ENCODE assay signal across 1 cellular context in the genomic region with DNA sequence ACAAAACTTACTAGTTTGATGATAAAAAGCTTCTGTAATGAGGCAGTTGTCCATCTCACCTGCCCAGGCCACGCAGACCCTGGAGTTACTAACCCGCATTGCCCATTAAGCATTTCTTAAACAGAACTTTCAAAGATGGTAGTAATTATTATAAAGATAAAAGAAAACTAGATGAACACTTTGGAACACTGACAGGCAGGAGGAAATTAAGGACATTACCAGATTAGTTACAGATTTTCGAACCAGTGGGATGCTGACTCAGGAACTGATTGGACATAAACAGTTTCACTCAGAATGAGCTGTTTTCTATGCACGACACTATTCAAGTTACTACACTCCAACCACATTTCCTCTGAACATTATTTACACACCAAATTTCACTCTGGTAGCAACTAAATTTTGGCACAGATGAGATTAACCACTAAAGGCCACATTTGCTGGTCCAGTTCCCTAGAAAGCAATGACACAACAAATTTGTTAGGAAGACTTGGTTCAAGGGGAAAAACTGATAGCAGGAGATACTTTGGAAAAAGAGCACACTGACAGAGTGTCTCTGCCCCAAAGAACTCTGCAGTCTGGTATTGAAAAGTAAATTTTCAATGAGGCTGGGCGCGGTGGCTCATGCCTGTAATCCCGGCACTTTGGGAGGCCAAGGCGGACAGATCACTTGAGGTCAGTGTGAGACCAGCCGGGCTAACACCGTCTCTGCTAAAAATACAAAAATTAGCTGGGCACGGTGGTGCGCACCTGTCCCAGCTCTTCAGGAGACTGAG.
A peak's percentile ranks its signal among the peaks of the same experiment; 100 is the strongest.
TF ChIP-seq lines count a peak whose summit lies in the region.

No MANE protein-coding gene starts in this region.

TF ChIP-seq in HepG2, 621 proteins besides CTCF, POLR2A, EP300 and RAD21 (continued from another document and continues in another):
- TF ChIP-seq, protein P1, sequence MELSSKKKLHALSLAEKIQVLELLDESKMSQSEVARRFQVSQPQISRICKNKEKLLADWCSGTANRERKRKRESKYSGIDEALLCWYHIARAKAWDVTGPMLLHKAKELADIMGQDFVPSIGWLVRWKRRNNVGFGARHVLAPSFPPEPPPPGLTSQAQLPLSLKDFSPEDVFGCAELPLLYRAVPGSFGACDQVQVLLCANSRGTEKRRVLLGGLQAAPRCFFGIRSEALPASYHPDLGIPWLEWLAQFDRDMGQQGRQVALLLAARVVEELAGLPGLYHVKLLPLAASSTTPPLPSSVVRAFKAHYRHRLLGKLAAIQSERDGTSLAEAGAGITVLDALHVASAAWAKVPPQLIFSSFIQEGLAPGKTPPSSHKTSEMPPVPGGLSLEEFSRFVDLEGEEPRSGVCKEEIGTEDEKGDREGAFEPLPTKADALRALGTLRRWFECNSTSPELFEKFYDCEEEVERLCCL (CRISPR knock-in tag; IDR thresholded peaks at IDR 0.05; ENCODE audit: borderline replicate concordance), result no peak; the same call in 1 of the 2 replicates
- TF ChIP-seq, protein P2, sequence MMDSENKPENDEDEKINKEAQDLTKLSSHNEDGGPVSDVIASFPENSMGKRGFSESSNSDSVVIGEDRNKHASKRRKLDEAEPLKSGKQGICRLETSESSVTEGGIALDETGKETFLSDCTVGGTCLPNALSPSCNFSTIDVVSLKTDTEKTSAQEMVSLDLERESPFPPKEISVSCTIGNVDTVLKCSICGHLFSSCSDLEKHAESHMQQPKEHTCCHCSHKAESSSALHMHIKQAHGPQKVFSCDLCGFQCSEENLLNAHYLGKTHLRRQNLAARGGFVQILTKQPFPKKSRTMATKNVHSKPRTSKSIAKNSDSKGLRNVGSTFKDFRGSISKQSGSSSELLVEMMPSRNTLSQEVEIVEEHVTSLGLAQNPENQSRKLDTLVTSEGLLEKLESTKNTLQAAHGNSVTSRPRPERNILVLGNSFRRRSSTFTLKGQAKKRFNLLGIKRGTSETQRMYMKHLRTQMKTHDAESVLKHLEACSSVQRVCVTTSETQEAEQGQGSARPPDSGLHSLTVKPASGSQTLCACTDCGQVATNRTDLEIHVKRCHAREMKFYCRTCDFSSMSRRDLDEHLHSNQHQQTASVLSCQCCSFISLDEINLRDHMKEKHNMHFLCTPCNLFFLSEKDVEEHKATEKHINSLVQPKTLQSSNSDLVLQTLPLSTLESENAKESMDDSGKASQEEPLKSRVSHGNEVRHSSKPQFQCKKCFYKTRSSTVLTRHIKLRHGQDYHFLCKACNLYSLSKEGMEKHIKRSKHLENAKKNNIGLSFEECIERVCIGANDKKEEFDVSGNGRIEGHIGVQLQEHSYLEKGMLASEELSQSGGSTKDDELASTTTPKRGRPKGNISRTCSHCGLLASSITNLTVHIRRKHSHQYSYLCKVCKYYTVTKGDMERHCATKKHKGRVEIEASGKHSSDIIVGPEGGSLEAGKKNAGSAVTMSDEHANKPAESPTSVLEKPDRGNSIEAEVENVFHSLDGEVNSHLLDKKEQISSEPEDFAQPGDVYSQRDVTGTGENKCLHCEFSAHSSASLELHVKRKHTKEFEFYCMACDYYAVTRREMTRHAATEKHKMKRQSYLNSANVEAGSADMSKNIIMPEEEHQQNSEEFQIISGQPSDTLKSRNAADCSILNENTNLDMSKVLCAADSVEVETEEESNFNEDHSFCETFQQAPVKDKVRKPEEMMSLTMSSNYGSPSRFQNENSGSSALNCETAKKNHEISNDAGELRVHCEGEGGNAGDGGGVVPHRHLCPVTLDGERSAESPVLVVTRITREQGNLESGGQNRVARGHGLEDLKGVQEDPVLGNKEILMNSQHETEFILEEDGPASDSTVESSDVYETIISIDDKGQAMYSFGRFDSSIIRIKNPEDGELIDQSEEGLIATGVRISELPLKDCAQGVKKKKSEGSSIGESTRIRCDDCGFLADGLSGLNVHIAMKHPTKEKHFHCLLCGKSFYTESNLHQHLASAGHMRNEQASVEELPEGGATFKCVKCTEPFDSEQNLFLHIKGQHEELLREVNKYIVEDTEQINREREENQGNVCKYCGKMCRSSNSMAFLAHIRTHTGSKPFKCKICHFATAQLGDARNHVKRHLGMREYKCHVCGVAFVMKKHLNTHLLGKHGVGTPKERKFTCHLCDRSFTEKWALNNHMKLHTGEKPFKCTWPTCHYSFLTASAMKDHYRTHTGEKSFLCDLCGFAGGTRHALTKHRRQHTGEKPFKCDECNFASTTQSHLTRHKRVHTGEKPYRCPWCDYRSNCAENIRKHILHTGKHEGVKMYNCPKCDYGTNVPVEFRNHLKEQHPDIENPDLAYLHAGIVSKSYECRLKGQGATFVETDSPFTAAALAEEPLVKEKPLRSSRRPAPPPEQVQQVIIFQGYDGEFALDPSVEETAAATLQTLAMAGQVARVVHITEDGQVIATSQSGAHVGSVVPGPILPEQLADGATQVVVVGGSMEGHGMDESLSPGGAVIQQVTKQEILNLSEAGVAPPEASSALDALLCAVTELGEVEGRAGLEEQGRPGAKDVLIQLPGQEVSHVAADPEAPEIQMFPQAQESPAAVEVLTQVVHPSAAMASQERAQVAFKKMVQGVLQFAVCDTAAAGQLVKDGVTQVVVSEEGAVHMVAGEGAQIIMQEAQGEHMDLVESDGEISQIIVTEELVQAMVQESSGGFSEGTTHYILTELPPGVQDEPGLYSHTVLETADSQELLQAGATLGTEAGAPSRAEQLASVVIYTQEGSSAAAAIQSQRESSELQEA (CRISPR knock-in tag; IDR thresholded peaks at IDR 0.05; ENCODE audit: not compliant biosample characterization), result no peak
- TF ChIP-seq ZNF660 (CRISPR knock-in tag; IDR thresholded peaks at IDR 0.05; ENCODE audit: borderline replicate concordance, low read depth) (no peak), ZNF274 (CRISPR knock-in tag; IDR thresholded peaks at IDR 0.05) (no peak), AKAP8 (CRISPR knock-in tag; IDR thresholded peaks at IDR 0.05) (no peak), REL (CRISPR knock-in tag; conservative IDR thresholded peaks at IDR 0.05) (no peak), FOXP1 (IDR thresholded peaks at IDR 0.05) (no peak), FOXP1 (CRISPR knock-in tag; IDR thresholded peaks at IDR 0.05) (no peak), NPAS2 (CRISPR knock-in tag; IDR thresholded peaks at IDR 0.05; ENCODE audit: borderline replicate concordance) (no peak), ZNF235 (CRISPR knock-in tag; IDR thresholded peaks at IDR 0.05; ENCODE audit: borderline replicate concordance) (no peak), MIER3 (CRISPR knock-in tag; IDR thresholded peaks at IDR 0.05; ENCODE audit: borderline replicate concordance) (no peak), THYN1 (CRISPR knock-in tag; IDR thresholded peaks at IDR 0.05; ENCODE audit: borderline replicate concordance, low read depth) (no peak), ZNF225 (CRISPR knock-in tag; IDR thresholded peaks at IDR 0.05) (no peak), MBD4 (IDR thresholded peaks at IDR 0.05; ENCODE audit: borderline replicate concordance, low read length) (peak; percentile 94; the same call in 1 of the 2 replicates), RFX5 (IDR thresholded peaks at IDR 0.05; ENCODE audit: low read depth, low read length) (0 out of 2 replicates have a peak, but pooled peaks have one; percentile 43), SIN3B (IDR thresholded peaks at IDR 0.05; ENCODE audit: low read length) (no peak), ZFP36L2 (CRISPR knock-in tag; IDR thresholded peaks at IDR 0.05) (no peak), ZNF44 (CRISPR knock-in tag; IDR thresholded peaks at IDR 0.05) (no peak), ZFAT (CRISPR knock-in tag; conservative IDR thresholded peaks at IDR 0.05) (no peak), TP53 (CRISPR knock-in tag; conservative IDR thresholded peaks at IDR 0.05) (no peak)
- TF ChIP-seq, protein P3, sequence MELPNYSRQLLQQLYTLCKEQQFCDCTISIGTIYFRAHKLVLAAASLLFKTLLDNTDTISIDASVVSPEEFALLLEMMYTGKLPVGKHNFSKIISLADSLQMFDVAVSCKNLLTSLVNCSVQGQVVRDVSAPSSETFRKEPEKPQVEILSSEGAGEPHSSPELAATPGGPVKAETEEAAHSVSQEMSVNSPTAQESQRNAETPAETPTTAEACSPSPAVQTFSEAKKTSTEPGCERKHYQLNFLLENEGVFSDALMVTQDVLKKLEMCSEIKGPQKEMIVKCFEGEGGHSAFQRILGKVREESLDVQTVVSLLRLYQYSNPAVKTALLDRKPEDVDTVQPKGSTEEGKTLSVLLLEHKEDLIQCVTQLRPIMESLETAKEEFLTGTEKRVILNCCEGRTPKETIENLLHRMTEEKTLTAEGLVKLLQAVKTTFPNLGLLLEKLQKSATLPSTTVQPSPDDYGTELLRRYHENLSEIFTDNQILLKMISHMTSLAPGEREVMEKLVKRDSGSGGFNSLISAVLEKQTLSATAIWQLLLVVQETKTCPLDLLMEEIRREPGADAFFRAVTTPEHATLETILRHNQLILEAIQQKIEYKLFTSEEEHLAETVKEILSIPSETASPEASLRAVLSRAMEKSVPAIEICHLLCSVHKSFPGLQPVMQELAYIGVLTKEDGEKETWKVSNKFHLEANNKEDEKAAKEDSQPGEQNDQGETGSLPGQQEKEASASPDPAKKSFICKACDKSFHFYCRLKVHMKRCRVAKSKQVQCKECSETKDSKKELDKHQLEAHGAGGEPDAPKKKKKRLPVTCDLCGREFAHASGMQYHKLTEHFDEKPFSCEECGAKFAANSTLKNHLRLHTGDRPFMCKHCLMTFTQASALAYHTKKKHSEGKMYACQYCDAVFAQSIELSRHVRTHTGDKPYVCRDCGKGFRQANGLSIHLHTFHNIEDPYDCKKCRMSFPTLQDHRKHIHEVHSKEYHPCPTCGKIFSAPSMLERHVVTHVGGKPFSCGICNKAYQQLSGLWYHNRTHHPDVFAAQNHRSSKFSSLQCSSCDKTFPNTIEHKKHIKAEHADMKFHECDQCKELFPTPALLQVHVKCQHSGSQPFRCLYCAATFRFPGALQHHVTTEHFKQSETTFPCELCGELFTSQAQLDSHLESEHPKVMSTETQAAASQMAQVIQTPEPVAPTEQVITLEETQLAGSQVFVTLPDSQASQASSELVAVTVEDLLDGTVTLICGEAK (IDR thresholded peaks at IDR 0.05), result no peak
- TF ChIP-seq, protein P3 (CRISPR knock-in tag; IDR thresholded peaks at IDR 0.05), result no peak
- TF ChIP-seq, protein P4, sequence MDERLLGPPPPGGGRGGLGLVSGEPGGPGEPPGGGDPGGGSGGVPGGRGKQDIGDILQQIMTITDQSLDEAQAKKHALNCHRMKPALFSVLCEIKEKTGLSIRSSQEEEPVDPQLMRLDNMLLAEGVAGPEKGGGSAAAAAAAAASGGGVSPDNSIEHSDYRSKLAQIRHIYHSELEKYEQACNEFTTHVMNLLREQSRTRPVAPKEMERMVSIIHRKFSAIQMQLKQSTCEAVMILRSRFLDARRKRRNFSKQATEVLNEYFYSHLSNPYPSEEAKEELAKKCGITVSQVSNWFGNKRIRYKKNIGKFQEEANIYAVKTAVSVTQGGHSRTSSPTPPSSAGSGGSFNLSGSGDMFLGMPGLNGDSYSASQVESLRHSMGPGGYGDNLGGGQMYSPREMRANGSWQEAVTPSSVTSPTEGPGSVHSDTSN (CRISPR knock-in tag; IDR thresholded peaks at IDR 0.05), result no peak
- TF ChIP-seq, protein P5, sequence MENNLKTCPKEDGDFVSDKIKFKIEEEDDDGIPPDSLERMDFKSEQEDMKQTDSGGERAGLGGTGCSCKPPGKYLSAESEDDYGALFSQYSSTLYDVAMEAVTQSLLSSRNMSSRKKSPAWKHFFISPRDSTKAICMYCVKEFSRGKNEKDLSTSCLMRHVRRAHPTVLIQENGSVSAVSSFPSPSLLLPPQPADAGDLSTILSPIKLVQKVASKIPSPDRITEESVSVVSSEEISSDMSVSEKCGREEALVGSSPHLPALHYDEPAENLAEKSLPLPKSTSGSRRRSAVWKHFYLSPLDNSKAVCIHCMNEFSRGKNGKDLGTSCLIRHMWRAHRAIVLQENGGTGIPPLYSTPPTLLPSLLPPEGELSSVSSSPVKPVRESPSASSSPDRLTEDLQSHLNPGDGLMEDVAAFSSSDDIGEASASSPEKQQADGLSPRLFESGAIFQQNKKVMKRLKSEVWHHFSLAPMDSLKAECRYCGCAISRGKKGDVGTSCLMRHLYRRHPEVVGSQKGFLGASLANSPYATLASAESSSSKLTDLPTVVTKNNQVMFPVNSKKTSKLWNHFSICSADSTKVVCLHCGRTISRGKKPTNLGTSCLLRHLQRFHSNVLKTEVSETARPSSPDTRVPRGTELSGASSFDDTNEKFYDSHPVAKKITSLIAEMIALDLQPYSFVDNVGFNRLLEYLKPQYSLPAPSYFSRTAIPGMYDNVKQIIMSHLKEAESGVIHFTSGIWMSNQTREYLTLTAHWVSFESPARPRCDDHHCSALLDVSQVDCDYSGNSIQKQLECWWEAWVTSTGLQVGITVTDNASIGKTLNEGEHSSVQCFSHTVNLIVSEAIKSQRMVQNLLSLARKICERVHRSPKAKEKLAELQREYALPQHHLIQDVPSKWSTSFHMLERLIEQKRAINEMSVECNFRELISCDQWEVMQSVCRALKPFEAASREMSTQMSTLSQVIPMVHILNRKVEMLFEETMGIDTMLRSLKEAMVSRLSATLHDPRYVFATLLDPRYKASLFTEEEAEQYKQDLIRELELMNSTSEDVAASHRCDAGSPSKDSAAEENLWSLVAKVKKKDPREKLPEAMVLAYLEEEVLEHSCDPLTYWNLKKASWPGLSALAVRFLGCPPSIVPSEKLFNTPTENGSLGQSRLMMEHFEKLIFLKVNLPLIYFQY (CRISPR knock-in tag; IDR thresholded peaks at IDR 0.05; ENCODE audit: borderline replicate concordance), result no peak
- TF ChIP-seq, protein P6, sequence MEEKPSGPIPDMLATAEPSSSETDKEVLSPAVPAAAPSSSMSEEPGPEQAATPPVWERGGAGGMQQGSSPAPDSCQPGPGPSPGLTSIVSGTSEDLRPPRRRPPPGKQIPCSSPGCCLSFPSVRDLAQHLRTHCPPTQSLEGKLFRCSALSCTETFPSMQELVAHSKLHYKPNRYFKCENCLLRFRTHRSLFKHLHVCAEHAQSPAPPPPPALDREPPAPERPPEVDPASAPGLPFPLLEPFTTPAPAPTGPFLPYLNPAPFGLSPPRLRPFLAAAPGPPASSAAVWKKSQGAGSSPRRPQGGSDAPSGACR (CRISPR knock-in tag; IDR thresholded peaks at IDR 0.05), result no peak
